Comparison of ENCODE assay signal across 21 cellular contexts in genomic region chr5:170627271-170627670, GRCh38.
"Had no signal": no experiment of that assay in that cellular context is flagged by ENCODE, and none has a peak within 500 bp of the region (broad histone marks: within the 10 kb centered on the region; RNA-seq: fewer than 3 reads in every experiment).

No MANE protein-coding gene starts in this region.

- H3K27me3 ChIP-seq: ovary, testis had no signal

- H3K4me3 ChIP-seq: coronary artery, esophagus squamous epithelium, lower lobe of right lung, ovary, psoas muscle, testis, tibial artery had no signal

- H3K9me3 ChIP-seq: esophagus squamous epithelium, lower lobe of right lung, ovary, psoas muscle, testis, tibial artery had no signal

- H3K4me1 ChIP-seq: psoas muscle had no signal

- H3K36me3 ChIP-seq: esophagus squamous epithelium, lower lobe of right lung, ovary, tibial artery had no signal

- ATAC-seq: left ventricle myocardium superior; lower lobe of right lung; natural killer cell; psoas muscle; right cardiac atrium; stimulated activated memory B cell treated with anti-CD40 and anti-IgM and Interleukin-4, amounts not matched to agents 10 μg/mL and 1 μg/mL and 100 μg/mL, for 72 hours; stimulated activated naive CD8-positive, alpha-beta T cell treated with anti-CD3 and anti-CD28 coated beads, Interleukin-15, Interleukin-2, amounts not matched to agents 100 U/mL and 50 U/mL, for 24 hours had no signal

- H3K27ac ChIP-seq: coronary artery, esophagus squamous epithelium, lower lobe of right lung, ovary, psoas muscle, testis, tibial artery had no signal

- DNase-seq: dermis blood vessel endothelial cell; effector memory CD4-positive, alpha-beta T cell; erythroblast; esophagus squamous epithelium; foreskin melanocyte; left ventricle myocardium superior; lower lobe of right lung; natural killer cell; occipital lobe; ovary; psoas muscle; right cardiac atrium; small intestine; stimulated activated CD4-positive, alpha-beta T cell treated with anti-CD3 and anti-CD28 coated beads, Interleukin-2, amount 100 ng/mL, for 24 hours; stimulated activated CD4-positive, alpha-beta T cell treated with anti-CD3 and anti-CD28 coated beads, Interleukin-4, amount 100 ng/mL, for 24 hours; stimulated activated naive CD8-positive, alpha-beta T cell treated with anti-CD3 and anti-CD28 coated beads, Interleukin-15, Interleukin-2, amounts not matched to agents 100 U/mL and 50 U/mL, for 24 hours; substantia nigra; testis had no signal
